1 cellular context compared by ENCODE assay signal in the genomic region with DNA sequence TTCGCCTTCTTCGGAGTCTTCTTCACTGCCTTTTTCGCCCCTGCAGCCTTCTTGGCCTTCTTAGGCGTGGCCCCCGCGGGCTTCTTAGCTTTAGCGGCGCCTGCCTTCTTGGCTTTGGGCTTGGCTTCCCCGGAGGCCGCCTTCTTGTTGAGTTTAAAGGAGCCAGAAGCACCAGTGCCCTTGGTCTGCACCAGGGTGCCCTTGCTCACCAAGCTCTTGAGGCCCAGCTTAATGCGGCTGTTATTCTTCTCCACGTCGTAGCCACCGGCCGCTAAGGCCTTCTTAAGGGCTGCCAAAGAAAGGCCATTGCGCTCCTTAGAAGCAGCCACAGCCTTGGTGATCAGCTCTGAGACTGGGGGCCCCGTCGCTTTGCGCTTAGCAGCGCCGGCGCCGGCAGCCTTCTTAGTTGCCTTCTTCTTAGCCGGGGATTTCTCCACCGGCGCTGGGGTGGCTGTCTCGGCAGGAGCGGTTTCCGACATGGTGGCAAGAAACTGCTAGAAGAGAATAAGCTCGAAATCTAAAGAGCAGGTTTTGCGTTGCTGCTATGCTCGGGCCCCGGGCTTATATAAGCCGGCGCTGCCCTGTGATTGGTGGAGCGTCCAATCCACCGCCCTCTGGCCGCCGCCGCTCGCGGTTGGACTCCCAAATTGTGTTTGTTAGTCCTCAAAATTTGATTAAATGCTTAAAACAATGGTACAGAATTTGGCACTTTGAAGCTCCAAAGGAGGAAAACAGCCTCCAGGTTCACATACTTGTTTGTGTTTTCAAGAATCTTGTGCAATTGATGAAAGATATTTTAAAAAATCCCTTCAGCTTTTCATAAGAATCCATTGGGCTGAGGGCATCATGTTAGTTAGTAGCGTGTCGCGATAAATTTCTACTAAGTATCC.
TF ChIP-seq lines count a peak whose summit lies in the region.

No MANE protein-coding gene starts in this region.

TF ChIP-seq in WTC11, 78 proteins besides CTCF, POLR2A, EP300 and RAD21 (continued from another document and continues in another):
- TF ChIP-seq, protein P1, sequence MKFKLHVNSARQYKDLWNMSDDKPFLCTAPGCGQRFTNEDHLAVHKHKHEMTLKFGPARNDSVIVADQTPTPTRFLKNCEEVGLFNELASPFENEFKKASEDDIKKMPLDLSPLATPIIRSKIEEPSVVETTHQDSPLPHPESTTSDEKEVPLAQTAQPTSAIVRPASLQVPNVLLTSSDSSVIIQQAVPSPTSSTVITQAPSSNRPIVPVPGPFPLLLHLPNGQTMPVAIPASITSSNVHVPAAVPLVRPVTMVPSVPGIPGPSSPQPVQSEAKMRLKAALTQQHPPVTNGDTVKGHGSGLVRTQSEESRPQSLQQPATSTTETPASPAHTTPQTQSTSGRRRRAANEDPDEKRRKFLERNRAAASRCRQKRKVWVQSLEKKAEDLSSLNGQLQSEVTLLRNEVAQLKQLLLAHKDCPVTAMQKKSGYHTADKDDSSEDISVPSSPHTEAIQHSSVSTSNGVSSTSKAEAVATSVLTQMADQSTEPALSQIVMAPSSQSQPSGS (CRISPR knock-in tag; IDR thresholded peaks at IDR 0.05; ENCODE audit: borderline replicate concordance, low read depth): 0 out of 2 replicates have a peak, but pooled peaks have one; percentile 53
- TF ChIP-seq, protein P2, sequence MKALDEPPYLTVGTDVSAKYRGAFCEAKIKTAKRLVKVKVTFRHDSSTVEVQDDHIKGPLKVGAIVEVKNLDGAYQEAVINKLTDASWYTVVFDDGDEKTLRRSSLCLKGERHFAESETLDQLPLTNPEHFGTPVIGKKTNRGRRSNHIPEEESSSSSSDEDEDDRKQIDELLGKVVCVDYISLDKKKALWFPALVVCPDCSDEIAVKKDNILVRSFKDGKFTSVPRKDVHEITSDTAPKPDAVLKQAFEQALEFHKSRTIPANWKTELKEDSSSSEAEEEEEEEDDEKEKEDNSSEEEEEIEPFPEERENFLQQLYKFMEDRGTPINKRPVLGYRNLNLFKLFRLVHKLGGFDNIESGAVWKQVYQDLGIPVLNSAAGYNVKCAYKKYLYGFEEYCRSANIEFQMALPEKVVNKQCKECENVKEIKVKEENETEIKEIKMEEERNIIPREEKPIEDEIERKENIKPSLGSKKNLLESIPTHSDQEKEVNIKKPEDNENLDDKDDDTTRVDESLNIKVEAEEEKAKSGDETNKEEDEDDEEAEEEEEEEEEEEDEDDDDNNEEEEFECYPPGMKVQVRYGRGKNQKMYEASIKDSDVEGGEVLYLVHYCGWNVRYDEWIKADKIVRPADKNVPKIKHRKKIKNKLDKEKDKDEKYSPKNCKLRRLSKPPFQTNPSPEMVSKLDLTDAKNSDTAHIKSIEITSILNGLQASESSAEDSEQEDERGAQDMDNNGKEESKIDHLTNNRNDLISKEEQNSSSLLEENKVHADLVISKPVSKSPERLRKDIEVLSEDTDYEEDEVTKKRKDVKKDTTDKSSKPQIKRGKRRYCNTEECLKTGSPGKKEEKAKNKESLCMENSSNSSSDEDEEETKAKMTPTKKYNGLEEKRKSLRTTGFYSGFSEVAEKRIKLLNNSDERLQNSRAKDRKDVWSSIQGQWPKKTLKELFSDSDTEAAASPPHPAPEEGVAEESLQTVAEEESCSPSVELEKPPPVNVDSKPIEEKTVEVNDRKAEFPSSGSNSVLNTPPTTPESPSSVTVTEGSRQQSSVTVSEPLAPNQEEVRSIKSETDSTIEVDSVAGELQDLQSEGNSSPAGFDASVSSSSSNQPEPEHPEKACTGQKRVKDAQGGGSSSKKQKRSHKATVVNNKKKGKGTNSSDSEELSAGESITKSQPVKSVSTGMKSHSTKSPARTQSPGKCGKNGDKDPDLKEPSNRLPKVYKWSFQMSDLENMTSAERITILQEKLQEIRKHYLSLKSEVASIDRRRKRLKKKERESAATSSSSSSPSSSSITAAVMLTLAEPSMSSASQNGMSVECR (CRISPR knock-in tag; IDR thresholded peaks at IDR 0.05; ENCODE audit: borderline replicate concordance): peak; percentile 76; the same call in 1 of the 2 replicates
- TF ChIP-seq ETV6 (CRISPR knock-in tag; IDR thresholded peaks at IDR 0.05) (peak; percentile 19; the same call in 1 of the 2 replicates), KAT7 (CRISPR knock-in tag; IDR thresholded peaks at IDR 0.05; ENCODE audit: borderline replicate concordance) (peak; percentile 80; the same call in 1 of the 2 replicates), NR2C2 (CRISPR knock-in tag; IDR thresholded peaks at IDR 0.05) (peak; percentile 28; the same call in 1 of the 2 replicates), OVOL2 (CRISPR knock-in tag; IDR thresholded peaks at IDR 0.05; ENCODE audit: borderline replicate concordance) (no peak), ZNF219 (CRISPR knock-in tag; IDR thresholded peaks at IDR 0.05; ENCODE audit: borderline replicate concordance) (no peak; the same call in 1 of the 2 replicates), SMAD4 (CRISPR knock-in tag; IDR thresholded peaks at IDR 0.05) (no peak; the same call in none of the 2 replicates), SP1 (CRISPR knock-in tag; conservative IDR thresholded peaks at IDR 0.05) (no peak; the same call in 1 of the 2 replicates), ZNF138 (CRISPR knock-in tag; conservative IDR thresholded peaks at IDR 0.05) (0 out of 2 replicates have a peak, but pooled peaks have one; percentile 51), NFE2L1 (CRISPR knock-in tag; IDR thresholded peaks at IDR 0.05) (0 out of 2 replicates have a peak, but pooled peaks have one; percentile 23), TEAD4 (CRISPR knock-in tag; IDR thresholded peaks at IDR 0.05) (no peak), TCF7 (CRISPR knock-in tag; IDR thresholded peaks at IDR 0.05; ENCODE audit: low read depth) (no peak), JUN (CRISPR knock-in tag; IDR thresholded peaks at IDR 0.05) (no peak; the same call in none of the 2 replicates), NR1H2 (CRISPR knock-in tag; IDR thresholded peaks at IDR 0.05) (peak; percentile 73; the same call in 1 of the 2 replicates), ELF4 (CRISPR knock-in tag; IDR thresholded peaks at IDR 0.05; ENCODE audit: low read depth) (no peak), NFYB (CRISPR knock-in tag; conservative IDR thresholded peaks at IDR 0.05; ENCODE audit: low read depth) (peak; percentile 83), MXD4 (CRISPR knock-in tag; IDR thresholded peaks at IDR 0.05; ENCODE audit: borderline replicate concordance) (no peak)
- TF ChIP-seq, protein P3, sequence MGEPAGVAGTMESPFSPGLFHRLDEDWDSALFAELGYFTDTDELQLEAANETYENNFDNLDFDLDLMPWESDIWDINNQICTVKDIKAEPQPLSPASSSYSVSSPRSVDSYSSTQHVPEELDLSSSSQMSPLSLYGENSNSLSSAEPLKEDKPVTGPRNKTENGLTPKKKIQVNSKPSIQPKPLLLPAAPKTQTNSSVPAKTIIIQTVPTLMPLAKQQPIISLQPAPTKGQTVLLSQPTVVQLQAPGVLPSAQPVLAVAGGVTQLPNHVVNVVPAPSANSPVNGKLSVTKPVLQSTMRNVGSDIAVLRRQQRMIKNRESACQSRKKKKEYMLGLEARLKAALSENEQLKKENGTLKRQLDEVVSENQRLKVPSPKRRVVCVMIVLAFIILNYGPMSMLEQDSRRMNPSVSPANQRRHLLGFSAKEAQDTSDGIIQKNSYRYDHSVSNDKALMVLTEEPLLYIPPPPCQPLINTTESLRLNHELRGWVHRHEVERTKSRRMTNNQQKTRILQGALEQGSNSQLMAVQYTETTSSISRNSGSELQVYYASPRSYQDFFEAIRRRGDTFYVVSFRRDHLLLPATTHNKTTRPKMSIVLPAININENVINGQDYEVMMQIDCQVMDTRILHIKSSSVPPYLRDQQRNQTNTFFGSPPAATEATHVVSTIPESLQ (CRISPR knock-in tag; IDR thresholded peaks at IDR 0.05): no peak
- TF ChIP-seq, protein P4, sequence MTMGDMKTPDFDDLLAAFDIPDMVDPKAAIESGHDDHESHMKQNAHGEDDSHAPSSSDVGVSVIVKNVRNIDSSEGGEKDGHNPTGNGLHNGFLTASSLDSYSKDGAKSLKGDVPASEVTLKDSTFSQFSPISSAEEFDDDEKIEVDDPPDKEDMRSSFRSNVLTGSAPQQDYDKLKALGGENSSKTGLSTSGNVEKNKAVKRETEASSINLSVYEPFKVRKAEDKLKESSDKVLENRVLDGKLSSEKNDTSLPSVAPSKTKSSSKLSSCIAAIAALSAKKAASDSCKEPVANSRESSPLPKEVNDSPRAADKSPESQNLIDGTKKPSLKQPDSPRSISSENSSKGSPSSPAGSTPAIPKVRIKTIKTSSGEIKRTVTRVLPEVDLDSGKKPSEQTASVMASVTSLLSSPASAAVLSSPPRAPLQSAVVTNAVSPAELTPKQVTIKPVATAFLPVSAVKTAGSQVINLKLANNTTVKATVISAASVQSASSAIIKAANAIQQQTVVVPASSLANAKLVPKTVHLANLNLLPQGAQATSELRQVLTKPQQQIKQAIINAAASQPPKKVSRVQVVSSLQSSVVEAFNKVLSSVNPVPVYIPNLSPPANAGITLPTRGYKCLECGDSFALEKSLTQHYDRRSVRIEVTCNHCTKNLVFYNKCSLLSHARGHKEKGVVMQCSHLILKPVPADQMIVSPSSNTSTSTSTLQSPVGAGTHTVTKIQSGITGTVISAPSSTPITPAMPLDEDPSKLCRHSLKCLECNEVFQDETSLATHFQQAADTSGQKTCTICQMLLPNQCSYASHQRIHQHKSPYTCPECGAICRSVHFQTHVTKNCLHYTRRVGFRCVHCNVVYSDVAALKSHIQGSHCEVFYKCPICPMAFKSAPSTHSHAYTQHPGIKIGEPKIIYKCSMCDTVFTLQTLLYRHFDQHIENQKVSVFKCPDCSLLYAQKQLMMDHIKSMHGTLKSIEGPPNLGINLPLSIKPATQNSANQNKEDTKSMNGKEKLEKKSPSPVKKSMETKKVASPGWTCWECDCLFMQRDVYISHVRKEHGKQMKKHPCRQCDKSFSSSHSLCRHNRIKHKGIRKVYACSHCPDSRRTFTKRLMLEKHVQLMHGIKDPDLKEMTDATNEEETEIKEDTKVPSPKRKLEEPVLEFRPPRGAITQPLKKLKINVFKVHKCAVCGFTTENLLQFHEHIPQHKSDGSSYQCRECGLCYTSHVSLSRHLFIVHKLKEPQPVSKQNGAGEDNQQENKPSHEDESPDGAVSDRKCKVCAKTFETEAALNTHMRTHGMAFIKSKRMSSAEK (CRISPR knock-in tag; IDR thresholded peaks at IDR 0.05; ENCODE audit: borderline replicate concordance): peak; percentile 78; the same call in 1 of the 2 replicates
- TF ChIP-seq, protein P5, sequence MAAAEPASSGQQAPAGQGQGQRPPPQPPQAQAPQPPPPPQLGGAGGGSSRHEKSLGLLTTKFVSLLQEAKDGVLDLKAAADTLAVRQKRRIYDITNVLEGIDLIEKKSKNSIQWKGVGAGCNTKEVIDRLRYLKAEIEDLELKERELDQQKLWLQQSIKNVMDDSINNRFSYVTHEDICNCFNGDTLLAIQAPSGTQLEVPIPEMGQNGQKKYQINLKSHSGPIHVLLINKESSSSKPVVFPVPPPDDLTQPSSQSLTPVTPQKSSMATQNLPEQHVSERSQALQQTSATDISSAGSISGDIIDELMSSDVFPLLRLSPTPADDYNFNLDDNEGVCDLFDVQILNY (CRISPR knock-in tag; IDR thresholded peaks at IDR 0.05): no peak
- TF ChIP-seq, protein P6, sequence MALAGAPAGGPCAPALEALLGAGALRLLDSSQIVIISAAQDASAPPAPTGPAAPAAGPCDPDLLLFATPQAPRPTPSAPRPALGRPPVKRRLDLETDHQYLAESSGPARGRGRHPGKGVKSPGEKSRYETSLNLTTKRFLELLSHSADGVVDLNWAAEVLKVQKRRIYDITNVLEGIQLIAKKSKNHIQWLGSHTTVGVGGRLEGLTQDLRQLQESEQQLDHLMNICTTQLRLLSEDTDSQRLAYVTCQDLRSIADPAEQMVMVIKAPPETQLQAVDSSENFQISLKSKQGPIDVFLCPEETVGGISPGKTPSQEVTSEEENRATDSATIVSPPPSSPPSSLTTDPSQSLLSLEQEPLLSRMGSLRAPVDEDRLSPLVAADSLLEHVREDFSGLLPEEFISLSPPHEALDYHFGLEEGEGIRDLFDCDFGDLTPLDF (CRISPR knock-in tag; IDR thresholded peaks at IDR 0.05): peak; percentile 17; the same call in 1 of the 2 replicates
- TF ChIP-seq, protein P7, sequence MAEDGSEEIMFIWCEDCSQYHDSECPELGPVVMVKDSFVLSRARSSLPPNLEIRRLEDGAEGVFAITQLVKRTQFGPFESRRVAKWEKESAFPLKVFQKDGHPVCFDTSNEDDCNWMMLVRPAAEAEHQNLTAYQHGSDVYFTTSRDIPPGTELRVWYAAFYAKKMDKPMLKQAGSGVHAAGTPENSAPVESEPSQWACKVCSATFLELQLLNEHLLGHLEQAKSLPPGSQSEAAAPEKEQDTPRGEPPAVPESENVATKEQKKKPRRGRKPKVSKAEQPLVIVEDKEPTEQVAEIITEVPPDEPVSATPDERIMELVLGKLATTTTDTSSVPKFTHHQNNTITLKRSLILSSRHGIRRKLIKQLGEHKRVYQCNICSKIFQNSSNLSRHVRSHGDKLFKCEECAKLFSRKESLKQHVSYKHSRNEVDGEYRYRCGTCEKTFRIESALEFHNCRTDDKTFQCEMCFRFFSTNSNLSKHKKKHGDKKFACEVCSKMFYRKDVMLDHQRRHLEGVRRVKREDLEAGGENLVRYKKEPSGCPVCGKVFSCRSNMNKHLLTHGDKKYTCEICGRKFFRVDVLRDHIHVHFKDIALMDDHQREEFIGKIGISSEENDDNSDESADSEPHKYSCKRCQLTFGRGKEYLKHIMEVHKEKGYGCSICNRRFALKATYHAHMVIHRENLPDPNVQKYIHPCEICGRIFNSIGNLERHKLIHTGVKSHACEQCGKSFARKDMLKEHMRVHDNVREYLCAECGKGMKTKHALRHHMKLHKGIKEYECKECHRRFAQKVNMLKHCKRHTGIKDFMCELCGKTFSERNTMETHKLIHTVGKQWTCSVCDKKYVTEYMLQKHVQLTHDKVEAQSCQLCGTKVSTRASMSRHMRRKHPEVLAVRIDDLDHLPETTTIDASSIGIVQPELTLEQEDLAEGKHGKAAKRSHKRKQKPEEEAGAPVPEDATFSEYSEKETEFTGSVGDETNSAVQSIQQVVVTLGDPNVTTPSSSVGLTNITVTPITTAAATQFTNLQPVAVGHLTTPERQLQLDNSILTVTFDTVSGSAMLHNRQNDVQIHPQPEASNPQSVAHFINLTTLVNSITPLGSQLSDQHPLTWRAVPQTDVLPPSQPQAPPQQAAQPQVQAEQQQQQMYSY (CRISPR knock-in tag; IDR thresholded peaks at IDR 0.05): peak; percentile 9; the same call in 1 of the 2 replicates
- TF ChIP-seq, protein P8, sequence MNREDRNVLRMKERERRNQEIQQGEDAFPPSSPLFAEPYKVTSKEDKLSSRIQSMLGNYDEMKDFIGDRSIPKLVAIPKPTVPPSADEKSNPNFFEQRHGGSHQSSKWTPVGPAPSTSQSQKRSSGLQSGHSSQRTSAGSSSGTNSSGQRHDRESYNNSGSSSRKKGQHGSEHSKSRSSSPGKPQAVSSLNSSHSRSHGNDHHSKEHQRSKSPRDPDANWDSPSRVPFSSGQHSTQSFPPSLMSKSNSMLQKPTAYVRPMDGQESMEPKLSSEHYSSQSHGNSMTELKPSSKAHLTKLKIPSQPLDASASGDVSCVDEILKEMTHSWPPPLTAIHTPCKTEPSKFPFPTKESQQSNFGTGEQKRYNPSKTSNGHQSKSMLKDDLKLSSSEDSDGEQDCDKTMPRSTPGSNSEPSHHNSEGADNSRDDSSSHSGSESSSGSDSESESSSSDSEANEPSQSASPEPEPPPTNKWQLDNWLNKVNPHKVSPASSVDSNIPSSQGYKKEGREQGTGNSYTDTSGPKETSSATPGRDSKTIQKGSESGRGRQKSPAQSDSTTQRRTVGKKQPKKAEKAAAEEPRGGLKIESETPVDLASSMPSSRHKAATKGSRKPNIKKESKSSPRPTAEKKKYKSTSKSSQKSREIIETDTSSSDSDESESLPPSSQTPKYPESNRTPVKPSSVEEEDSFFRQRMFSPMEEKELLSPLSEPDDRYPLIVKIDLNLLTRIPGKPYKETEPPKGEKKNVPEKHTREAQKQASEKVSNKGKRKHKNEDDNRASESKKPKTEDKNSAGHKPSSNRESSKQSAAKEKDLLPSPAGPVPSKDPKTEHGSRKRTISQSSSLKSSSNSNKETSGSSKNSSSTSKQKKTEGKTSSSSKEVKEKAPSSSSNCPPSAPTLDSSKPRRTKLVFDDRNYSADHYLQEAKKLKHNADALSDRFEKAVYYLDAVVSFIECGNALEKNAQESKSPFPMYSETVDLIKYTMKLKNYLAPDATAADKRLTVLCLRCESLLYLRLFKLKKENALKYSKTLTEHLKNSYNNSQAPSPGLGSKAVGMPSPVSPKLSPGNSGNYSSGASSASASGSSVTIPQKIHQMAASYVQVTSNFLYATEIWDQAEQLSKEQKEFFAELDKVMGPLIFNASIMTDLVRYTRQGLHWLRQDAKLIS (CRISPR knock-in tag; IDR thresholded peaks at IDR 0.05; ENCODE audit: borderline replicate concordance): no peak; the same call in 1 of the 2 replicates
